8 cellular contexts compared by ENCODE assay signal in genomic region chrX:68511255-68511654, GRCh38. TPM values are rescaled to one million over a fixed set of nuclear protein-coding genes. Genes with fewer than 3 reads are reported as not detected.
DNase-seq lines count a peak whose midpoint lies in the region; ATAC-seq, FAIRE-seq and TF ChIP-seq lines count a peak whose summit lies in the region.

No MANE protein-coding gene starts in this region.

- no peak overlapping the region for H3K4me3 Mint-ChIP-seq in activated CD4-positive, alpha-beta memory T cell treated with anti-CD3 and anti-CD28 coated beads, Interleukin-2, amount 10 ng/mL, durations not matched to agents 7 days and 5 days
- no peak overlapping the region for H3K4me3 Mint-ChIP-seq in activated CD4-positive, alpha-beta memory T cell treated with anti-CD3 and anti-CD28 coated beads for 36 hours

- H3K36me3 ChIP-seq in pancreas = no peaks in the 10 kb centered on the region

- POLR2A ChIA-PET in activated CD4-positive, alpha-beta memory T cell treated with anti-CD3 and anti-CD28 coated beads, Interleukin-2, amount 10 ng/mL, durations not matched to agents 7 days and 5 days (lab: Charles Lee) = no interaction called here
- POLR2A ChIA-PET in activated CD4-positive, alpha-beta memory T cell treated with anti-CD3 and anti-CD28 coated beads for 36 hours (lab: Charles Lee) = no interaction called here

- TF ChIP-seq CTCF in pancreas (IDR thresholded peaks at IDR 0.05) = peak; percentile 43 to 83 (median 78)

- TF ChIP-seq POLR2A in erythroblast (IDR thresholded peaks at IDR 0.05; ENCODE audit: low read length) = no peak

- peak; percentile 75 for FAIRE-seq in pancreas (lab: Jason Lieb, UNC)

- 17 to 28% methylated on average over 3 of the region's 3 CpGs for WGBS in pancreas, 2 donors

- DNase-seq in activated CD4-positive, alpha-beta memory T cell treated with anti-CD3 and anti-CD28 coated beads, Interleukin-2, amount 10 ng/mL, durations not matched to agents 7 days and 5 days = peak; percentile 30
- no peak for DNase-seq in activated CD4-positive, alpha-beta memory T cell treated with anti-CD3 and anti-CD28 coated beads for 36 hours
- DNase-seq in RPMI7951 (ENCODE audit: low read depth) = peak; percentile 38
- DNase-seq in erythroblast (lab: John Stamatoyannopoulos, UW) = peak; percentile 41 to 70
- peak in 1 of 6 donors; percentile 43 for DNase-seq in pancreas
- no peak for DNase-seq in T1000 (lab: John Stamatoyannopoulos, UW)

- no peak overlapping the region for H3K27ac Mint-ChIP-seq in activated CD4-positive, alpha-beta memory T cell treated with anti-CD3 and anti-CD28 coated beads, Interleukin-2, amount 10 ng/mL, durations not matched to agents 7 days and 5 days
- no peak overlapping the region for H3K27ac Mint-ChIP-seq in activated CD4-positive, alpha-beta memory T cell treated with anti-CD3 and anti-CD28 coated beads for 36 hours

- H3K36me3 Mint-ChIP-seq in activated CD4-positive, alpha-beta memory T cell treated with anti-CD3 and anti-CD28 coated beads, Interleukin-2, amount 10 ng/mL, durations not matched to agents 7 days and 5 days (ENCODE audit: low read depth) = peaks cover 18% of the 10 kb centered on the region
- H3K36me3 Mint-ChIP-seq in activated CD4-positive, alpha-beta memory T cell treated with anti-CD3 and anti-CD28 coated beads for 36 hours = peaks cover 19% of the 10 kb centered on the region

- ATAC-seq in GM19035 (IDR thresholded peaks at IDR 0.05; ENCODE audit: unreplicated experiment) (peak; percentile 78), HG03565 (IDR thresholded peaks at IDR 0.05; ENCODE audit: unreplicated experiment) (peak; percentile 83), pancreas (peak; percentile 55 to 87 (median 82))

- peaks cover 0 to 6% (median 0%) of the 10 kb centered on the region in 4 donors for H3K27me3 ChIP-seq in pancreas

- H3K4me1 ChIP-seq in pancreas = no peaks in the 10 kb centered on the region

- H3K4me1 Mint-ChIP-seq in activated CD4-positive, alpha-beta memory T cell treated with anti-CD3 and anti-CD28 coated beads, Interleukin-2, amount 10 ng/mL, durations not matched to agents 7 days and 5 days = peaks cover 17% of the 10 kb centered on the region
- peaks cover 26% of the 10 kb centered on the region for H3K4me1 Mint-ChIP-seq in activated CD4-positive, alpha-beta memory T cell treated with anti-CD3 and anti-CD28 coated beads for 36 hours (ENCODE audit: low read depth)

- CTCF ChIA-PET in activated CD4-positive, alpha-beta memory T cell treated with anti-CD3 and anti-CD28 coated beads, Interleukin-2, amount 10 ng/mL, durations not matched to agents 7 days and 5 days (lab: Charles Lee) = interaction anchor here (1.0 to 2.2 kb wide), 2 partner anchors 12 to 199 kb away, joined by 4 to 7 read pairs; partner anchors contain the start of gene YIPF6
- CTCF ChIA-PET in activated CD4-positive, alpha-beta memory T cell treated with anti-CD3 and anti-CD28 coated beads for 36 hours (lab: Charles Lee) = interaction anchor here (0.9 to 2.7 kb wide), 4 partner anchors 12 to 315 kb away, joined by 3 to 14 read pairs (median 4); partner anchors contain the start of gene YIPF6

- no peaks in the 10 kb centered on the region for H3K27me3 Mint-ChIP-seq in activated CD4-positive, alpha-beta memory T cell treated with anti-CD3 and anti-CD28 coated beads, Interleukin-2, amount 10 ng/mL, durations not matched to agents 7 days and 5 days
- no peaks in the 10 kb centered on the region for H3K27me3 Mint-ChIP-seq in activated CD4-positive, alpha-beta memory T cell treated with anti-CD3 and anti-CD28 coated beads for 36 hours

- H3K9me3 ChIP-seq in pancreas = no peaks in the 10 kb centered on the region

- no peaks in the 10 kb centered on the region for H3K9me3 Mint-ChIP-seq in activated CD4-positive, alpha-beta memory T cell treated with anti-CD3 and anti-CD28 coated beads, Interleukin-2, amount 10 ng/mL, durations not matched to agents 7 days and 5 days
- H3K9me3 Mint-ChIP-seq in activated CD4-positive, alpha-beta memory T cell treated with anti-CD3 and anti-CD28 coated beads for 36 hours = no peaks in the 10 kb centered on the region

- intact Hi-C loops in activated CD4-positive, alpha-beta memory T cell treated with anti-CD3 and anti-CD28 coated beads for 36 hours (cut with micrococcal nuclease) = loop anchor here (1.0 kb wide), 1 partner anchor 200 kb away; no protein-coding TSS in a partner anchor
- intact Hi-C loops in pancreas (cut with DNase I) = loop anchor here in 1 of 3 donors (5.0 kb wide), 1 partner anchor 201 kb away; no protein-coding TSS in a partner anchor

- no peak overlapping the region for H3K27ac ChIP-seq in pancreas

- H3K4me3 ChIP-seq in pancreas = no peak overlapping the region

RNA-seq across cellular contexts. Expression of gene YIPF6, which starts 12.4 kb away (rescaled TPM):
- total RNA-seq in activated CD4-positive, alpha-beta memory T cell treated with anti-CD3 and anti-CD28 coated beads, Interleukin-2, amount 10 ng/mL, durations not matched to agents 7 days and 5 days = 10 to 100 TPM; 20.7 to 24.5 TPM
- total RNA-seq in activated CD4-positive, alpha-beta memory T cell treated with anti-CD3 and anti-CD28 coated beads for 36 hours = 10 to 100 TPM; 24.2 to 26.1 TPM
- total RNA-seq in RPMI7951 (2014; rRNA removed; shearing (Covaris generic)) = 30.6 and 35.8 TPM in 2 replicates
- 10 to 100 TPM; 15.1 to 27.5 (median 20.9) TPM for total RNA-seq in pancreas
- 10 to 100 TPM in 1 of 2 donors, 1 to 10 TPM in 1; 4.6 to 13.5 TPM for polyA plus RNA-seq in pancreas

Comparison
In these comparisons a context has a peak if more than half of its experiments do, and no peak if none do; other contexts are left out.
1. DNase-seq: peak in activated CD4-positive, alpha-beta memory T cell treated with anti-CD3 and anti-CD28 coated beads, Interleukin-2, amount 10 ng/mL, durations not matched to agents 7 days and 5 days (single experiment), RPMI7951 (single experiment) and erythroblast (2 of 2); none in activated CD4-positive, alpha-beta memory T cell treated with anti-CD3 and anti-CD28 coated beads for 36 hours (single experiment) and T1000 (single experiment).
2. Peak in every context shown above with its lines, with median percentiles within 50 percentile points of each other: ATAC-seq.